In the genomic region with DNA sequence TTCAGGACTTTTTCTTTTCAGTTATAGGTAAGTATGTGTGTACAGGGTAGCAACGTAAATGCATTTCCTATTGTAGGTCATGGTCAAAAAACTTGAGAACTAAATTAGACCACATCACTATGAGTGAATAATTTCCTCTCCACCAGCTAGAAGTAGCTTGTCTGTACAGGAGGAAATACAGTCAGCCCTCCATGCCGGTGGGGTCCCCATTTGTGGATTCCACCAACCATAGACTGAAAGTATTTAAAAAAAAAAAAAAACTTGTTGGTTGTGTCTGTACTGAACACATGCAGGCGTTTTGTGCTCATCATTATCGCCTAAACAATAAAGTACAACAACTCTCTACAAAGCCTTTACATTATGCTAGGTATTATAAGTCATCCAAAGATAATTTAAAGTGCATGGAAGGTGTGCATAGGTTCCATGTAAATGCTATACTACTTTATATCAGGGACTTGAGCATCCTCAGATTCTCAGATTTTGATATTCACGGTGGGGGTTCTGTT, we compare ENCODE assay signal across 16 cellular contexts.
DNase-seq lines count a peak whose midpoint lies in the region; ATAC-seq and TF ChIP-seq lines count a peak whose summit lies in the region.
"Had no signal": no experiment of that assay in that cellular context is flagged by ENCODE, and none has a peak within 500 bp of the region (broad histone marks: within the 10 kb centered on the region; RNA-seq: fewer than 3 reads in every experiment).

No MANE protein-coding gene starts in this region.

- H3K9me2 ChIP-seq in DOHH2 (replicated peaks; ENCODE audit: control insufficient read depth, low read length) = no peaks in the 10 kb centered on the region

- H3F3A ChIP-seq in DOHH2 (ENCODE audit: control insufficient read depth, insufficient read depth) = peaks cover 6% of the 10 kb centered on the region

- H3K27ac Mint-ChIP-seq in stimulated activated effector memory CD8-positive, alpha-beta T cell treated with anti-CD3 and anti-CD28 coated beads, Interleukin-12 subunit alpha, Interleukin-12 subunit beta, amount 100 ng/mL, for 72 hours = no peak overlapping the region

- H3K4me3 ChIP-seq in DOHH2 (ENCODE audit: low read length) = no peak overlapping the region
- no peak overlapping the region for H3K4me3 ChIP-seq in Jurkat, Clone E6-1 (ENCODE audit: low read length)
- H3K4me3 ChIP-seq: HAP-1 had no signal

- TF ChIP-seq CTCF in DOHH2 (IDR thresholded peaks at IDR 0.05; ENCODE audit: low read depth, low read length, poor library complexity, severe bottlenecking) = no peak

- no peaks in the 10 kb centered on the region for H3K27me3 ChIP-seq in DOHH2 (ENCODE audit: control insufficient read depth, low read length)

- H3K36me3 Mint-ChIP-seq in stimulated activated effector memory CD8-positive, alpha-beta T cell treated with anti-CD3 and anti-CD28 coated beads, Interleukin-12 subunit alpha, Interleukin-12 subunit beta, amount 100 ng/mL, for 72 hours = no peaks in the 10 kb centered on the region
- H3K36me3 Mint-ChIP-seq: CD4-positive, alpha-beta memory T cell had no signal

- H3K4me1 ChIP-seq in DOHH2 (ENCODE audit: control insufficient read depth, low read length) = peaks cover 40% of the 10 kb centered on the region
- H3K4me1 ChIP-seq: Caco-2, HAP-1 had no signal

- H3K9me3 ChIP-seq in DOHH2 (ENCODE audit: control insufficient read depth, insufficient read depth, low read length) = peaks cover 10% of the 10 kb centered on the region; the same call in 1 of the 2 replicates
- H3K9me3 ChIP-seq: HAP-1 had no signal

- peak; percentile 85 for ATAC-seq in stimulated activated effector memory CD8-positive, alpha-beta T cell treated with anti-CD3 and anti-CD28 coated beads, Interleukin-12 subunit alpha, Interleukin-12 subunit beta, amount 100 ng/mL, for 72 hours
- ATAC-seq in HG02938 (IDR thresholded peaks at IDR 0.05; ENCODE audit: unreplicated experiment) = no peak

- no peaks in the 10 kb centered on the region for H3K4me1 Mint-ChIP-seq in stimulated activated effector memory CD8-positive, alpha-beta T cell treated with anti-CD3 and anti-CD28 coated beads, Interleukin-12 subunit alpha, Interleukin-12 subunit beta, amount 100 ng/mL, for 72 hours
- H3K4me1 Mint-ChIP-seq: CD4-positive, alpha-beta memory T cell had no signal

- H3K4me2 ChIP-seq in DOHH2 (ENCODE audit: low read length) = 0 out of 2 replicates have a peak overlapping the region, but pooled peaks have one; percentile 11

- H3K27ac ChIP-seq in DOHH2 (ENCODE audit: low read depth, low read length) = peak overlapping the region; percentile 55

- no peaks in the 10 kb centered on the region for H4K20me1 ChIP-seq in DOHH2 (ENCODE audit: control insufficient read depth, insufficient read depth, low read depth, low read length)

- H3K36me3 ChIP-seq in DOHH2 (ENCODE audit: control insufficient read depth, low read length) = no peaks in the 10 kb centered on the region
- H3K36me3 ChIP-seq: HAP-1 had no signal

- peak; percentile 52 for DNase-seq in Jurkat, Clone E6-1 (ENCODE audit: low read depth, low spot score)
- DNase-seq in dermis blood vessel endothelial cell (peak; percentile 56), HCEC 1CT (no peak), T-helper 9 cell (no peak)
- DNase-seq in stimulated activated effector memory CD8-positive, alpha-beta T cell treated with anti-CD3 and anti-CD28 coated beads, Interleukin-12 subunit alpha, Interleukin-12 subunit beta, amount 100 ng/mL, for 72 hours (ENCODE audit: low spot score in 2 of 2) = no peak
- DNase-seq: C1 segment of cervical spinal cord; Caco-2; CD4-positive, alpha-beta memory T cell; DMS153; DND-41; EL; GDM1; GOT3 had no signal

- peaks cover under 1% of the 10 kb centered on the region for H3K9me3 Mint-ChIP-seq in stimulated activated effector memory CD8-positive, alpha-beta T cell treated with anti-CD3 and anti-CD28 coated beads, Interleukin-12 subunit alpha, Interleukin-12 subunit beta, amount 100 ng/mL, for 72 hours

- H3K79me2 ChIP-seq in DOHH2 (ENCODE audit: control insufficient read depth, low read length) = no peaks in the 10 kb centered on the region

- no peak overlapping the region for H3K4me3 Mint-ChIP-seq in stimulated activated effector memory CD8-positive, alpha-beta T cell treated with anti-CD3 and anti-CD28 coated beads, Interleukin-12 subunit alpha, Interleukin-12 subunit beta, amount 100 ng/mL, for 72 hours
- H3K4me3 Mint-ChIP-seq: CD4-positive, alpha-beta memory T cell had no signal

Comparison
In these comparisons a context has a peak if more than half of its experiments do, and no peak if none do; other contexts are left out.
1. DNase-seq: peak in Jurkat, Clone E6-1 (single experiment) and dermis blood vessel endothelial cell (single experiment); none in stimulated activated effector memory CD8-positive, alpha-beta T cell treated with anti-CD3 and anti-CD28 coated beads, Interleukin-12 subunit alpha, Interleukin-12 subunit beta, amount 100 ng/mL, for 72 hours (0 of 2), HCEC 1CT (single experiment) and T-helper 9 cell (single experiment).